ENCODE assay signal across 21 cellular contexts in genomic region chr5:181042036-181042435, GRCh38. TPM values are rescaled to one million over a fixed set of nuclear protein-coding genes. Genes with fewer than 3 reads are reported as not detected.
DNase-seq lines count a peak whose midpoint lies in the region; ATAC-seq and TF ChIP-seq lines count a peak whose summit lies in the region.
"Had no signal": no experiment of that assay in that cellular context is flagged by ENCODE, and none has a peak within 500 bp of the region (broad histone marks: within the 10 kb centered on the region; RNA-seq: fewer than 3 reads in every experiment).

No MANE protein-coding gene starts in this region.

- H3K27me3 Mint-ChIP-seq in CD4-positive, alpha-beta memory T cell = peaks cover 37% of the 10 kb centered on the region in 2 donors

- ATAC-seq in Right ventricle myocardium inferior (no peak), gastrocnemius medialis (no peak), HG03139 (IDR thresholded peaks at IDR 0.05; ENCODE audit: unreplicated experiment) (no peak), GM18505 (IDR thresholded peaks at IDR 0.05; ENCODE audit: unreplicated experiment) (no peak)
- ATAC-seq: GM23338, HCT116, HepG2 had no signal

- TF ChIP-seq CTCF in gastrocnemius medialis (IDR thresholded peaks at IDR 0.05 in 4 of 5, conservative IDR thresholded peaks at IDR 0.05 in 1 of 5) = no peak

- POLR2A ChIA-PET in CD4-positive, alpha-beta memory T cell (lab: Charles Lee; ENCODE audit: partially characterized antibody) = no interaction called here

- H3K9me3 ChIP-seq in gastrocnemius medialis = no peaks in the 10 kb centered on the region
- no peaks in the 10 kb centered on the region for H3K9me3 ChIP-seq in CD4-positive, alpha-beta memory T cell (ENCODE audit: control insufficient read depth in 1 of 2, low read length in 2 of 2)

- no peaks in the 10 kb centered on the region for H3K36me3 Mint-ChIP-seq in CD4-positive, alpha-beta memory T cell

- H3K4me1 Mint-ChIP-seq in CD4-positive, alpha-beta memory T cell = no peaks in the 10 kb centered on the region

- H3K27me3 ChIP-seq in gastrocnemius medialis = peaks cover 0 to 7% (median 0%) of the 10 kb centered on the region in 3 donors
- H3K27me3 ChIP-seq in CD4-positive, alpha-beta memory T cell (ENCODE audit: insufficient read depth, low read length) = peaks cover 7% of the 10 kb centered on the region

- no peak overlapping the region for H3K27ac Mint-ChIP-seq in CD4-positive, alpha-beta memory T cell
- H3K27ac Mint-ChIP-seq: GM23338 had no signal

- no peaks in the 10 kb centered on the region for H3K4me1 ChIP-seq in gastrocnemius medialis
- no peaks in the 10 kb centered on the region for H3K4me1 ChIP-seq in urinary bladder (ENCODE audit: insufficient read depth)
- H3K4me1 ChIP-seq in CD4-positive, alpha-beta memory T cell (ENCODE audit: insufficient read depth, low read length) = no peaks in the 10 kb centered on the region

- in situ Hi-C loops in gastrocnemius medialis (cut with MboI; ENCODE audit: low sequenced_read_pairs in 4 of 4) = no loop called here

- no peak overlapping the region for H3K4me3 Mint-ChIP-seq in CD4-positive, alpha-beta memory T cell
- H3K4me3 Mint-ChIP-seq: GM23338 had no signal

- peak overlapping the region; percentile 38 to 55 (median 42) for H3K4me3 ChIP-seq in gastrocnemius medialis
- peak overlapping the region; percentile 2 for H3K4me3 ChIP-seq in urinary bladder (ENCODE audit: low read depth, low read length)
- no peak overlapping the region for H3K4me3 ChIP-seq in CD4-positive, alpha-beta memory T cell (ENCODE audit: low read length in 2 of 2)
- H3K4me3 ChIP-seq: GM23338 had no signal

- no peaks in the 10 kb centered on the region for H3K36me3 ChIP-seq in gastrocnemius medialis
- no peaks in the 10 kb centered on the region for H3K36me3 ChIP-seq in urinary bladder (ENCODE audit: insufficient read depth)
- H3K36me3 ChIP-seq in CD4-positive, alpha-beta memory T cell (ENCODE audit: insufficient read depth, low read length) = no peaks in the 10 kb centered on the region

- TF ChIP-seq POLR2A in gastrocnemius medialis (IDR thresholded peaks at IDR 0.05) = no peak
- TF ChIP-seq POLR2A in GM18505 (IDR thresholded peaks at IDR 0.05; ENCODE audit: borderline replicate concordance, extremely low read depth, insufficient read depth, insufficient read length) = no peak

- intact Hi-C loops in Right ventricle myocardium inferior (cut with DNase I) (loop anchor here (5.0 kb wide), 1 partner anchor 240 kb away; the partner anchor contains the start of gene MGAT1), cardiac septum (cut with DNase I) (loop anchor here (5.0 kb wide), 1 partner anchor 175 kb away; no protein-coding TSS in a partner anchor), gastrocnemius medialis (cut with DNase I; ENCODE audit: low total_unique reads) (loop anchor here (5.0 kb wide), 1 partner anchor 250 kb away; no protein-coding TSS in a partner anchor)
- intact Hi-C loops in CD4-positive, alpha-beta memory T cell (cut with micrococcal nuclease) = no loop called here

- 66% methylated on average over 9 of the region's 9 CpGs for WGBS in urinary bladder

- H3K27ac ChIP-seq in gastrocnemius medialis (peak overlapping the region; percentile 60 to 80 (median 73)), urinary bladder (ENCODE audit: low read depth) (no peak overlapping the region)
- H3K27ac ChIP-seq in CD4-positive, alpha-beta memory T cell (ENCODE audit: low read depth, low read length) = no peak overlapping the region
- H3K27ac ChIP-seq: RWPE1 had no signal

- CTCF ChIA-PET in CD4-positive, alpha-beta memory T cell (lab: Charles Lee; ENCODE audit: partially characterized antibody) = no interaction called here

- DNase-seq in Right ventricle myocardium inferior (ENCODE audit: missing footprints) (peak; percentile 47), cardiac septum (ENCODE audit: low spot score) (no peak), islet precursor cell (peak; percentile 40), gastrocnemius medialis (no peak)
- DNase-seq in CD4-positive, alpha-beta memory T cell = no peak
- DNase-seq: C1 segment of cervical spinal cord; KG1; NCI-H1436; NCI-H2029 treated with DMSO at 0.1 percent for 48 hours; NCI-H2171 treated with DMSO at 0.1 percent for 48 hours; NCI-H446 treated with DMSO at 0.1 percent for 48 hours; NK-92 treated with Interleukin-12 subunit alpha and Interleukin-12 subunit beta, amount 100 ng/mL, for 24 hours had no signal

- no peaks in the 10 kb centered on the region for H3K9me3 Mint-ChIP-seq in CD4-positive, alpha-beta memory T cell

RNA-seq across cellular contexts. Expression of gene BTNL9, which starts 2.0 kb away (rescaled TPM):
- total RNA-seq in Right ventricle myocardium inferior (37.6 TPM), cardiac septum (25.2 TPM), gastrocnemius medialis (10 to 100 TPM; 14.5 to 28.6 (median 20.1) TPM), urinary bladder (7.0 TPM)
- polyA plus RNA-seq in urinary bladder = 11.9 TPM
- not detected for total RNA-seq in CD4-positive, alpha-beta memory T cell
- polyA plus RNA-seq in CD4-positive, alpha-beta memory T cell = not detected
- total RNA-seq: A172 had no signal
- polyA plus RNA-seq: HepG2 had no signal

RNA-seq across cellular contexts. Expression of gene BTNL3, which starts 53.4 kb away (rescaled TPM):
- total RNA-seq in Right ventricle myocardium inferior (not detected), cardiac septum (not detected), gastrocnemius medialis (under 1 TPM in 1 of 4 donors, not detected in 3; 0.17 TPM), urinary bladder (not detected)
- polyA plus RNA-seq in urinary bladder = 0.04 TPM
- total RNA-seq in CD4-positive, alpha-beta memory T cell = not detected
- polyA plus RNA-seq in CD4-positive, alpha-beta memory T cell = not detected
- total RNA-seq: A172, Daoy, GM23338, HepG2 had no signal
- polyA plus RNA-seq: HepG2 had no signal

Comparison
In these comparisons a context has a peak if more than half of its experiments do, and no peak if none do; other contexts are left out.
1. DNase-seq: peak in Right ventricle myocardium inferior (single experiment) and islet precursor cell (single experiment); none in cardiac septum (single experiment), gastrocnemius medialis (0 of 2) and CD4-positive, alpha-beta memory T cell (0 of 5).
2. H3K27ac ChIP-seq: peak in gastrocnemius medialis (4 of 4); none in urinary bladder (single experiment) and CD4-positive, alpha-beta memory T cell (single experiment).
3. H3K4me3 ChIP-seq: peak in gastrocnemius medialis (4 of 4) and urinary bladder (single experiment); none in CD4-positive, alpha-beta memory T cell (0 of 2).